ENCODE assay signal across 1 cellular context in the genomic region with DNA sequence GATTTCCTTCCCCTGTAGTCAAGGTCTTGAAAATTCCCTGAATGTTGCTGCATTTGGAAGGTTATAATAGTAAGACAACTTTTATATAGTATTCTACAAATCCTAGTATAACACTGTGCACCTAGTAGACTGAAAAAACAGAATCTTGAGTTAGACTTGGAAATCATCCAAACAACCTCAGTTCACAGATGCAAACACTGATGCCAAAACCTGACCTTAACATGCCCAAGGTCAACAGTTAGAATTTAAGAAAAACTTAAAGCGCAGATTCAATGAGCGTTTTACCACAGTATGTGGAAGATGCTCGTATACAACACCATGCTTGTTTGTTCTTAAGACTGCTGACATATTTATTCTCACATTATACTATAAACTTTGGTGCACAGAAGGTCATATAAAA.
TF ChIP-seq lines count a peak whose summit lies in the region.

No MANE protein-coding gene starts in this region.

TF ChIP-seq in GM12878, 131 proteins besides CTCF, POLR2A, EP300 and RAD21 (continued from another document):
- TF ChIP-seq, protein P1, sequence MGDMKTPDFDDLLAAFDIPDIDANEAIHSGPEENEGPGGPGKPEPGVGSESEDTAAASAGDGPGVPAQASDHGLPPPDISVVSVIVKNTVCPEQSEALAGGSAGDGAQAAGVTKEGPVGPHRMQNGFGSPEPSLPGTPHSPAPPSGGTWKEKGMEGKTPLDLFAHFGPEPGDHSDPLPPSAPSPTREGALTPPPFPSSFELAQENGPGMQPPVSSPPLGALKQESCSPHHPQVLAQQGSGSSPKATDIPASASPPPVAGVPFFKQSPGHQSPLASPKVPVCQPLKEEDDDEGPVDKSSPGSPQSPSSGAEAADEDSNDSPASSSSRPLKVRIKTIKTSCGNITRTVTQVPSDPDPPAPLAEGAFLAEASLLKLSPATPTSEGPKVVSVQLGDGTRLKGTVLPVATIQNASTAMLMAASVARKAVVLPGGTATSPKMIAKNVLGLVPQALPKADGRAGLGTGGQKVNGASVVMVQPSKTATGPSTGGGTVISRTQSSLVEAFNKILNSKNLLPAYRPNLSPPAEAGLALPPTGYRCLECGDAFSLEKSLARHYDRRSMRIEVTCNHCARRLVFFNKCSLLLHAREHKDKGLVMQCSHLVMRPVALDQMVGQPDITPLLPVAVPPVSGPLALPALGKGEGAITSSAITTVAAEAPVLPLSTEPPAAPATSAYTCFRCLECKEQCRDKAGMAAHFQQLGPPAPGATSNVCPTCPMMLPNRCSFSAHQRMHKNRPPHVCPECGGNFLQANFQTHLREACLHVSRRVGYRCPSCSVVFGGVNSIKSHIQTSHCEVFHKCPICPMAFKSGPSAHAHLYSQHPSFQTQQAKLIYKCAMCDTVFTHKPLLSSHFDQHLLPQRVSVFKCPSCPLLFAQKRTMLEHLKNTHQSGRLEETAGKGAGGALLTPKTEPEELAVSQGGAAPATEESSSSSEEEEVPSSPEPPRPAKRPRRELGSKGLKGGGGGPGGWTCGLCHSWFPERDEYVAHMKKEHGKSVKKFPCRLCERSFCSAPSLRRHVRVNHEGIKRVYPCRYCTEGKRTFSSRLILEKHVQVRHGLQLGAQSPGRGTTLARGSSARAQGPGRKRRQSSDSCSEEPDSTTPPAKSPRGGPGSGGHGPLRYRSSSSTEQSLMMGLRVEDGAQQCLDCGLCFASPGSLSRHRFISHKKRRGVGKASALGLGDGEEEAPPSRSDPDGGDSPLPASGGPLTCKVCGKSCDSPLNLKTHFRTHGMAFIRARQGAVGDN (IDR thresholded peaks at IDR 0.05) = 0 out of 2 replicates have a peak, but pooled peaks have one; percentile 24
- TF ChIP-seq SMC3 (IDR thresholded peaks at IDR 0.05; ENCODE audit: borderline replicate concordance, low read length) = no peak
- TF ChIP-seq TAF1 (IDR thresholded peaks at IDR 0.05; ENCODE audit: borderline replicate concordance, low read depth, low read length) = no peak
- TF ChIP-seq HDAC6 (IDR thresholded peaks at IDR 0.05; ENCODE audit: unreplicated experiment) = no peak
- no peak for TF ChIP-seq NBN (IDR thresholded peaks at IDR 0.05)
- TF ChIP-seq ZNF207 (IDR thresholded peaks at IDR 0.05; ENCODE audit: borderline replicate concordance) = no peak
- no peak for TF ChIP-seq HCFC1 (IDR thresholded peaks at IDR 0.05; ENCODE audit: low read length)
- TF ChIP-seq HDGF (IDR thresholded peaks at IDR 0.05) = no peak
- no peak for TF ChIP-seq NFXL1 (IDR thresholded peaks at IDR 0.05; ENCODE audit: borderline replicate concordance)
- peak; percentile 74; the same call in 1 of the 2 replicates for TF ChIP-seq NR2F1 (conservative IDR thresholded peaks at IDR 0.05)
- no peak for TF ChIP-seq SP1 (IDR thresholded peaks at IDR 0.05; ENCODE audit: low read depth, low read length)
- TF ChIP-seq ZBTB33 (IDR thresholded peaks at IDR 0.05) = no peak
- TF ChIP-seq USF1 (IDR thresholded peaks at IDR 0.05; ENCODE audit: borderline replicate concordance, extremely low read length, insufficient read depth, low read depth, low read length) = no peak
- no peak for TF ChIP-seq ZNF274 (IDR thresholded peaks at IDR 0.05; ENCODE audit: insufficient read depth, insufficient read length)
- TF ChIP-seq KLF5 (IDR thresholded peaks at IDR 0.05; ENCODE audit: partially characterized antibody) = no peak
- TF ChIP-seq TCF7 (IDR thresholded peaks at IDR 0.05; ENCODE audit: borderline replicate concordance) = no peak
- no peak for TF ChIP-seq PAX8 (IDR thresholded peaks at IDR 0.05)
- no peak for TF ChIP-seq ZNF24 (IDR thresholded peaks at IDR 0.05)
- TF ChIP-seq ESRRA (IDR thresholded peaks at IDR 0.05; ENCODE audit: low read length) = peak; percentile 74; the same call in 1 of the 2 replicates
- no peak for TF ChIP-seq HDAC2 (IDR thresholded peaks at IDR 0.05)
- TF ChIP-seq YBX1 (IDR thresholded peaks at IDR 0.05) = no peak
- TF ChIP-seq RAD51 (IDR thresholded peaks at IDR 0.05) = no peak
- no peak for TF ChIP-seq POLR2AphosphoS5 (IDR thresholded peaks at IDR 0.05; ENCODE audit: low read length)
TF ChIP-seq in GM12878: peak in this region for 3.
